ENCODE assay signal across 8 cellular contexts in genomic region chr19:6862673-6863078, GRCh38. TPM values are rescaled to one million over a fixed set of nuclear protein-coding genes. Genes with fewer than 3 reads are reported as not detected.
DNase-seq lines count a peak whose midpoint lies in the region; ATAC-seq, FAIRE-seq and TF ChIP-seq lines count a peak whose summit lies in the region.

No MANE protein-coding gene starts in this region.

- H3K9ac ChIP-seq in astrocyte (ENCODE audit: low read length) (no peak overlapping the region), skeletal muscle satellite cell (ENCODE audit: low read depth, low read length) (no peak overlapping the region)

- H3K4me1 ChIP-seq in astrocyte (ENCODE audit: insufficient read depth, low read length) (no peaks in the 10 kb centered on the region), skeletal muscle satellite cell (ENCODE audit: control insufficient read depth, insufficient read depth, low read length) (no peaks in the 10 kb centered on the region)

- no peak overlapping the region for H3K27ac Mint-ChIP-seq in astrocyte (ENCODE audit: unreplicated experiment)

- H3K9me3 ChIP-seq in astrocyte (ENCODE audit: insufficient read depth, low read depth, low read length) (no peaks in the 10 kb centered on the region), skeletal muscle satellite cell (replicated peaks; ENCODE audit: low read length) (no peaks in the 10 kb centered on the region)

- H3K4me2 ChIP-seq in astrocyte (ENCODE audit: low read length), result peak overlapping the region; percentile 68
- H3K4me2 ChIP-seq in skeletal muscle satellite cell (ENCODE audit: low read length), result peak overlapping the region; percentile 73

- H3K27ac ChIP-seq in astrocyte (ENCODE audit: low read depth, low read length), result no peak overlapping the region

- H3K36me3 ChIP-seq in astrocyte (ENCODE audit: insufficient read depth, low read length), result no peaks in the 10 kb centered on the region
- H3K36me3 ChIP-seq in skeletal muscle satellite cell (ENCODE audit: insufficient read depth, low read length), result no peaks in the 10 kb centered on the region

- H3K4me3 ChIP-seq in astrocyte (ENCODE audit: insufficient read depth, low read depth, low read length) (no peak overlapping the region), skeletal muscle satellite cell (ENCODE audit: low read length) (peak overlapping the region; percentile 61)

- H3K27me3 Mint-ChIP-seq in astrocyte (ENCODE audit: low read depth, unreplicated experiment), result peaks cover 5% of the 10 kb centered on the region

- no peaks in the 10 kb centered on the region for H3K4me1 Mint-ChIP-seq in astrocyte (ENCODE audit: low read depth, unreplicated experiment)

- H3K27me3 ChIP-seq in astrocyte (ENCODE audit: insufficient read depth, low read length) (no peaks in the 10 kb centered on the region), skeletal muscle satellite cell (ENCODE audit: control insufficient read depth, insufficient read depth, low read length) (no peaks in the 10 kb centered on the region)

- H3K79me2 ChIP-seq in astrocyte (ENCODE audit: insufficient read depth, low read length), result no peaks in the 10 kb centered on the region

- H3K36me3 Mint-ChIP-seq in astrocyte (ENCODE audit: low read depth, unreplicated experiment), result no peaks in the 10 kb centered on the region

- H2AFZ ChIP-seq in astrocyte (ENCODE audit: low read depth, low read length), result peak overlapping the region; percentile 6

- no peaks in the 10 kb centered on the region for H4K20me1 ChIP-seq in astrocyte (ENCODE audit: insufficient read depth, low read length)

- no peak overlapping the region for H3K4me3 Mint-ChIP-seq in astrocyte (ENCODE audit: unreplicated experiment)

- peak; percentile 77 for TF ChIP-seq CTCF in astrocyte (IDR thresholded peaks at IDR 0.05; ENCODE audit: insufficient read depth, low read depth, low read length)

- FAIRE-seq in astrocyte (lab: Jason Lieb, UNC), result peak; percentile 13

- H3K9me3 Mint-ChIP-seq in astrocyte (ENCODE audit: unreplicated experiment), result peaks cover 7% of the 10 kb centered on the region

- ATAC-seq in HG03095 (IDR thresholded peaks at IDR 0.05; ENCODE audit: unreplicated experiment), result no peak

- peak; percentile 50 for DNase-seq in DMS79 treated with DMSO at 0.1 percent for 48 hours (lab: John Stamatoyannopoulos, UW)
- peak; percentile 29 for DNase-seq in GOT3 (lab: John Stamatoyannopoulos, UW)
- peak; percentile 1 for DNase-seq in NCI-H1105 (lab: John Stamatoyannopoulos, UW)
- peak; percentile 58 for DNase-seq in T1000 (lab: John Stamatoyannopoulos, UW)
- DNase-seq in astrocyte (ENCODE audit: low read depth), result peak; percentile 58
- peak; percentile 17 to 43 for DNase-seq in hippocampal formation (lab: John Stamatoyannopoulos, UW)

RNA-seq across cellular contexts. Expression of gene ADGRE1, which starts 24.7 kb away (rescaled TPM):
- not detected in 2 replicates for total RNA-seq in astrocyte
- not detected in 2 replicates for total RNA-seq in skeletal muscle satellite cell (2012; rRNA removed)

Comparison
In these comparisons a context has a peak if more than half of its experiments do, and no peak if none do; other contexts are left out.
1. DNase-seq: peak in every context shown above with its lines; median percentile 58 in T1000; 58 in astrocyte; 50 in DMS79 treated with DMSO at 0.1 percent for 48 hours; 30 in hippocampal formation; 29 in GOT3; 1 in NCI-H1105.